Comparison of ENCODE assay signal across 23 cellular contexts in the genomic region with DNA sequence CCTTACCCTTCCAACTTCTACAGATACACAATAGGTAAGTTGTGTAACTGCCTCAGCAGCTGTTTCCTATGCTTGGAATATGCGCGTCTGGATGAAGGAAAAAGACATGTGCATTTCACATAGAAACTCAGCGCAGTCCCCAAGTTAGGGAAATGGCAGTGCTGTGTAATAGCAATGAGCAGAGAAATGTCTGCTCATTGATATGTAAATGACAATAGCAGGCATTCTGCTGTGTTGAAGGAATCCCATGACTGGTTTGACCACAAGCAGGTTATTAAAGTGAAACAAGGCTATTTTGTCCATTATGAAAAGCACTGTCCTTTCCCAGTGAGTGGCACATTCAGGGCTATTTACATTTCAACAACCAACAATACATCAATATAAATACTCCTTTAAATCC.
DNase-seq lines count a peak whose midpoint lies in the region; FAIRE-seq and TF ChIP-seq lines count a peak whose summit lies in the region.
"Had no signal": no experiment of that assay in that cellular context is flagged by ENCODE, and none has a peak within 500 bp of the region (broad histone marks: within the 10 kb centered on the region; RNA-seq: fewer than 3 reads in every experiment).

No MANE protein-coding gene starts in this region.

- no peak overlapping the region for H2BK12ac ChIP-seq in H1 (ENCODE audit: low read depth, low read length)

- TF ChIP-seq EP300 in H1 (IDR thresholded peaks at IDR 0.05; ENCODE audit: borderline replicate concordance in 1 of 2, low read depth in 2 of 2, low read length in 2 of 2): no peak

- no peak overlapping the region for H2BK15ac ChIP-seq in H1 (ENCODE audit: low read length)

- DNase-seq in DMS153 (lab: John Stamatoyannopoulos, UW) (peak; percentile 16), DMS153 treated with DMSO at 0.1 percent for 48 hours (lab: John Stamatoyannopoulos, UW; ENCODE audit: unreplicated experiment) (no peak), NCI-H526 treated with DMSO at 0.1 percent for 48 hours (lab: John Stamatoyannopoulos, UW) (peak; percentile 39), H1 (ENCODE audit: low read depth in 1 of 2, low spot score in 2 of 2) (no peak), osteoblast (ENCODE audit: insufficient read length, low spot score, missing footprints) (no peak), erythroblast (lab: John Stamatoyannopoulos, UW) (no peak), posterior cingulate gyrus (no peak)
- no peak for DNase-seq in stimulated activated naive CD4-positive, alpha-beta T cell (lab: John Stamatoyannopoulos, UW)
- DNase-seq: activated gamma-delta T cell; AML-193; effector memory CD4-positive, alpha-beta T cell; mammary epithelial cell; naive B cell; NCI-H1930; NCI-H510A; SIG-M5; stimulated activated CD4-positive, alpha-beta T cell treated with anti-CD3 and anti-CD28 coated beads, Interleukin-2, amount 100 ng/mL, for 24 hours; T-helper 2 cell; upper lobe of left lung had no signal

- no peaks in the 10 kb centered on the region for H3K79me2 ChIP-seq in H1 (ENCODE audit: control insufficient read depth in 1 of 2, insufficient read depth in 2 of 2, low read length in 2 of 2)
- no peaks in the 10 kb centered on the region for H3K79me2 ChIP-seq in osteoblast (ENCODE audit: insufficient read depth, low read length)

- no peak overlapping the region for H2AK5ac ChIP-seq in H1 (ENCODE audit: low read depth, low read length)

- CTCF ChIA-PET in H1 (lab: Charles Lee; ENCODE audit: partially characterized antibody): interaction anchor here (0.6 to 1.3 kb wide), 2 partner anchors 15 to 17 kb away, joined by 3 to 4 read pairs; no protein-coding TSS in a partner anchor

- H2BK120ac ChIP-seq in H1 (replicated peaks; ENCODE audit: low read depth, low read length): no peak overlapping the region

- 64% methylated on average over 3 of the region's 3 CpGs; no CpG with 5 or more reads in 1 of the 2 experiments for WGBS in H1 (ENCODE audit: extremely low coverage in 1 of 2, insufficient coverage in 1 of 2, insufficient read length in 1 of 2, insufficient replicate concordance in 2 of 2, low coverage in 1 of 2, low lambda C conversion rate in 2 of 2, missing lambda C conversion rate in 1 of 2), 2 experiments

- H3K56ac ChIP-seq in H1 (replicated peaks; ENCODE audit: insufficient read length, low read depth, low read length): no peak overlapping the region

- no peak overlapping the region for H3K23ac ChIP-seq in H1 (ENCODE audit: insufficient read length)

- H3K18ac ChIP-seq in H1 (ENCODE audit: extremely low read depth, low read length): no peak overlapping the region

- H3K4me1 ChIP-seq in H1 (replicated peaks in 1 of 4; ENCODE audit: control insufficient read depth in 3 of 4, insufficient read depth in 4 of 4, low read length in 3 of 4) (peaks cover 2 to 14% (median 12%) of the 10 kb centered on the region in 4 experiments; a peak in 6 of 7 replicates), osteoblast (ENCODE audit: insufficient read depth, low read length) (peaks cover 21% of the 10 kb centered on the region)

- H3K9me3 ChIP-seq in H1 (ENCODE audit: insufficient read depth in 2 of 2, low read depth in 1 of 2, low read length in 1 of 2) (no peaks in the 10 kb centered on the region), osteoblast (ENCODE audit: low read depth, low read length) (no peaks in the 10 kb centered on the region)
- H3K9me3 ChIP-seq: upper lobe of left lung had no signal

- H3K79me1 ChIP-seq in H1 (ENCODE audit: low read depth, low read length): no peaks in the 10 kb centered on the region

- H4K8ac ChIP-seq in H1 (ENCODE audit: extremely low read depth, insufficient read depth, low read length): no peak overlapping the region

- TF ChIP-seq CTCF in H1 (IDR thresholded peaks at IDR 0.05; ENCODE audit: control extremely low read depth in 1 of 3, insufficient read depth in 1 of 3, low read depth in 1 of 3, low read length in 3 of 3) (no peak), osteoblast (IDR thresholded peaks at IDR 0.05; ENCODE audit: extremely low read depth, low read depth, low read length) (no peak)

- H3K36me3 ChIP-seq in H1 (ENCODE audit: control insufficient read depth in 2 of 4, insufficient read depth in 4 of 4, low read length in 3 of 4) (no peaks in the 10 kb centered on the region), osteoblast (ENCODE audit: insufficient read depth, low read length) (no peaks in the 10 kb centered on the region)
- H3K36me3 ChIP-seq: upper lobe of left lung had no signal

- intact Hi-C loops in posterior cingulate gyrus (cut with DNase I): loop anchor here (5.0 kb wide), 1 partner anchor 103 kb away; no protein-coding TSS in a partner anchor

- H3K4ac ChIP-seq in H1 (replicated peaks; ENCODE audit: insufficient read length, low read depth, low read length): no peak overlapping the region

- H4K20me1 ChIP-seq in H1 (replicated peaks in 1 of 2; ENCODE audit: control insufficient read depth in 1 of 2, insufficient read depth in 2 of 2, low read length in 2 of 2): no peaks in the 10 kb centered on the region
- no peaks in the 10 kb centered on the region for H4K20me1 ChIP-seq in osteoblast (ENCODE audit: insufficient read depth, low read length)

- no peak for TF ChIP-seq POLR2A in H1 (IDR thresholded peaks at IDR 0.05; ENCODE audit: control extremely low read depth in 1 of 2, low read depth in 2 of 2, low read length in 2 of 2)
- TF ChIP-seq POLR2A in erythroblast (IDR thresholded peaks at IDR 0.05; ENCODE audit: low read length): no peak

- H3K27me3 ChIP-seq in H1 (replicated peaks in 1 of 4; ENCODE audit: control insufficient read depth in 3 of 4, extremely low read depth in 1 of 4, insufficient read depth in 3 of 4, low read length in 3 of 4): no peaks in the 10 kb centered on the region
- H3K27me3 ChIP-seq in osteoblast (ENCODE audit: insufficient read depth, low read length): no peaks in the 10 kb centered on the region
- H3K27me3 ChIP-seq: upper lobe of left lung had no signal

- H2BK20ac ChIP-seq in H1 (ENCODE audit: low read length): no peak overlapping the region

- H3K27ac ChIP-seq in H1 (ENCODE audit: low read depth, low read length) (no peak overlapping the region), osteoblast (ENCODE audit: low read depth, low read length) (no peak overlapping the region)
- H3K27ac ChIP-seq: 22Rv1, HL-60, upper lobe of left lung, VCaP had no signal

- FAIRE-seq in H1 (lab: Jason Lieb, UNC): no peak
- FAIRE-seq: islet of Langerhans had no signal

- H3K23me2 ChIP-seq in H1 (ENCODE audit: low read depth, low read length): no peaks in the 10 kb centered on the region

- TF ChIP-seq RAD21 in H1 (IDR thresholded peaks at IDR 0.05 in 1 of 2, conservative IDR thresholded peaks at IDR 0.05 in 1 of 2; ENCODE audit: low read depth in 2 of 2, low read length in 2 of 2): no peak

- H3K14ac ChIP-seq in H1 (ENCODE audit: insufficient read length): no peak overlapping the region

- no peak overlapping the region for H3K9ac ChIP-seq in H1 (replicated peaks in 1 of 4; ENCODE audit: extremely low read depth in 1 of 4, low read depth in 3 of 4, low read length in 3 of 4)

- H2BK5ac ChIP-seq in H1 (ENCODE audit: low read depth, low read length): no peak overlapping the region

- no peak overlapping the region for H4K91ac ChIP-seq in H1 (replicated peaks; ENCODE audit: insufficient read length, low read length)

- no peak overlapping the region for H3K4me3 ChIP-seq in H1 (ENCODE audit: extremely low read depth in 1 of 4, insufficient read depth in 2 of 4, low read depth in 3 of 4, low read length in 4 of 4)
- H3K4me3 ChIP-seq in osteoblast (ENCODE audit: insufficient read depth, low read length): no peak overlapping the region
- H3K4me3 ChIP-seq: upper lobe of left lung had no signal

- H2AFZ ChIP-seq in H1 (ENCODE audit: low read length) (no peak overlapping the region), osteoblast (ENCODE audit: low read length) (peak overlapping the region; percentile 24)

- no peak overlapping the region for H4K5ac ChIP-seq in H1 (ENCODE audit: insufficient read length, low read depth, low read length)

- POLR2A ChIA-PET in H1 (lab: Charles Lee; ENCODE audit: partially characterized antibody): interaction anchor here (1.6 kb wide), 1 partner anchor 107 kb away, joined by 7 read pairs; a partner anchor contains a TSS

- H3K4me2 ChIP-seq in H1 (ENCODE audit: insufficient read depth in 1 of 2, low read depth in 2 of 2, low read length in 2 of 2) (peak overlapping the region; percentile 6 to 54; a peak in 3 of 4 replicates), osteoblast (ENCODE audit: insufficient read depth, low read length) (no peak overlapping the region)

TF ChIP-seq in H1, 55 proteins besides CTCF, POLR2A, EP300 and RAD21:
- TF ChIP-seq FOSL1 (IDR thresholded peaks at IDR 0.05; ENCODE audit: insufficient read depth, low read depth, low read length) (no peak), TBP (IDR thresholded peaks at IDR 0.05; ENCODE audit: low read depth, low read length) (no peak), SRF (IDR thresholded peaks at IDR 0.05; ENCODE audit: low read depth, low read length) (no peak), RFX5 (IDR thresholded peaks at IDR 0.05; ENCODE audit: borderline replicate concordance, low read depth, low read length) (no peak), JUND (IDR thresholded peaks at IDR 0.05; ENCODE audit: low read length) (no peak)
- TF ChIP-seq, protein P1, sequence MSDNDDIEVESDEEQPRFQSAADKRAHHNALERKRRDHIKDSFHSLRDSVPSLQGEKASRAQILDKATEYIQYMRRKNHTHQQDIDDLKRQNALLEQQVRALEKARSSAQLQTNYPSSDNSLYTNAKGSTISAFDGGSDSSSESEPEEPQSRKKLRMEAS (IDR thresholded peaks at IDR 0.05): no peak
- TF ChIP-seq, protein P2, sequence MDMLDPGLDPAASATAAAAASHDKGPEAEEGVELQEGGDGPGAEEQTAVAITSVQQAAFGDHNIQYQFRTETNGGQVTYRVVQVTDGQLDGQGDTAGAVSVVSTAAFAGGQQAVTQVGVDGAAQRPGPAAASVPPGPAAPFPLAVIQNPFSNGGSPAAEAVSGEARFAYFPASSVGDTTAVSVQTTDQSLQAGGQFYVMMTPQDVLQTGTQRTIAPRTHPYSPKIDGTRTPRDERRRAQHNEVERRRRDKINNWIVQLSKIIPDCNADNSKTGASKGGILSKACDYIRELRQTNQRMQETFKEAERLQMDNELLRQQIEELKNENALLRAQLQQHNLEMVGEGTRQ (IDR thresholded peaks at IDR 0.05; ENCODE audit: low read length): no peak

Comparison
In these comparisons a context has a peak if more than half of its experiments do, and no peak if none do; other contexts are left out.
1. DNase-seq: peak in DMS153 (single experiment) and NCI-H526 treated with DMSO at 0.1 percent for 48 hours (single experiment); none in DMS153 treated with DMSO at 0.1 percent for 48 hours (single experiment), H1 (0 of 2), osteoblast (single experiment), erythroblast (0 of 2), posterior cingulate gyrus (0 of 10) and stimulated activated naive CD4-positive, alpha-beta T cell (0 of 6).